In the genomic region with DNA sequence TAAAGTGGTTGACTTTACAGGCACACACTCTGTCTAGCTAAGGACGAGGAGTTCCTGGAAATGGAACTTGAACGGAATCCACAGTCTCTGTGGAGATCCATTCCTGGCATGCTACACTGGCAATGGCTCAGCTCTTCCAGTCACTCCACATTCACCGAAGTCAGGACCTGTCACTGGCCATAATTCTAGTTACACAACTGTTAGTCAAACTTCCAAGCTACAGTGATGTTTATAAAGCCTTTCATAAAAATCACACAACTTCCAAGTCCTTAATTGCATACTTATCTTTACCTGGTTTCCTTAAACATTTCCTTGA, we compare ENCODE assay signal across 17 cellular contexts. TPM values are rescaled to one million over a fixed set of nuclear protein-coding genes. Genes with fewer than 3 reads are reported as not detected.
DNase-seq lines count a peak whose midpoint lies in the region; ATAC-seq, FAIRE-seq and TF ChIP-seq lines count a peak whose summit lies in the region.
"Had no signal": no experiment of that assay in that cellular context is flagged by ENCODE, and none has a peak within 500 bp of the region (broad histone marks: within the 10 kb centered on the region; RNA-seq: fewer than 3 reads in every experiment).

No MANE protein-coding gene starts in this region.

- no TSS peak for BruUV-seq in PC-3 (replicated peaks; lab: Mats Ljungman, UMichigan)

- TF ChIP-seq CTCF in H1 (IDR thresholded peaks at IDR 0.05; ENCODE audit: control extremely low read depth in 1 of 3, insufficient read depth in 1 of 3, low read depth in 1 of 3, low read length in 3 of 3) = no peak
- TF ChIP-seq CTCF in left lung (IDR thresholded peaks at IDR 0.05) = no peak
- TF ChIP-seq CTCF in stomach (IDR thresholded peaks at IDR 0.05) = no peak
- no peak for TF ChIP-seq CTCF in PC-3 (conservative IDR thresholded peaks at IDR 0.05; ENCODE audit: low read depth, low read length)

- no peak overlapping the region for H3K14ac ChIP-seq in H1 (ENCODE audit: insufficient read length)

- WGBS in H1 (ENCODE audit: extremely low coverage in 1 of 2, insufficient coverage in 1 of 2, insufficient read length in 1 of 2, insufficient replicate concordance in 2 of 2, low coverage in 1 of 2, low lambda C conversion rate in 2 of 2, missing lambda C conversion rate in 1 of 2), 2 experiments = 91% methylated on average over 3 of the region's 3 CpGs; no CpG with 5 or more reads in 1 of the 2 experiments
- 12 to 36% (median 27%) methylated on average over 3 of the region's 3 CpGs for WGBS in stomach, 5 donors

- no peak overlapping the region for H3K4me2 ChIP-seq in H1 (ENCODE audit: insufficient read depth in 1 of 2, low read depth in 2 of 2, low read length in 2 of 2)
- no peak overlapping the region for H3K4me2 ChIP-seq in PC-3 (ENCODE audit: low read length)

- H2AFZ ChIP-seq in H1 (ENCODE audit: low read length) (no peak overlapping the region), PC-3 (ENCODE audit: low read length) (no peak overlapping the region)

- H3K56ac ChIP-seq in H1 (replicated peaks; ENCODE audit: insufficient read length, low read depth, low read length) = no peak overlapping the region

- no peak overlapping the region for H2BK5ac ChIP-seq in H1 (ENCODE audit: low read depth, low read length)

- H3K9me3 ChIP-seq in H1 (ENCODE audit: insufficient read depth in 2 of 2, low read depth in 1 of 2, low read length in 1 of 2) (no peaks in the 10 kb centered on the region), left lung (no peaks in the 10 kb centered on the region), stomach (no peaks in the 10 kb centered on the region), PC-3 (ENCODE audit: low read length) (no peaks in the 10 kb centered on the region)

- H4K8ac ChIP-seq in H1 (ENCODE audit: extremely low read depth, insufficient read depth, low read length) = no peak overlapping the region

- no peaks in the 10 kb centered on the region for H3F3A ChIP-seq in PC-3 (ENCODE audit: low read length, unreplicated experiment)

- no peak for FAIRE-seq in H1 (lab: Jason Lieb, UNC)
- FAIRE-seq: GM12891, kidney had no signal

- intact Hi-C loops in left lung (cut with DNase I) = no loop called here
- intact Hi-C loops in stomach (cut with DNase I; ENCODE audit: low total_unique reads) = no loop called here
- intact Hi-C loops in PC-3 (cut with micrococcal nuclease) = no loop called here

- H4K91ac ChIP-seq in H1 (replicated peaks; ENCODE audit: insufficient read length, low read length) = no peak overlapping the region

- H3K27ac ChIP-seq in H1 (ENCODE audit: low read depth, low read length) (no peak overlapping the region), left lung (no peak overlapping the region), stomach (peak overlapping the region in 4 of 5 donors; percentile 48 to 59 (median 55)), PC-3 (ENCODE audit: low read length) (no peak overlapping the region)
- H3K27ac ChIP-seq: HL-60 had no signal

- no peak overlapping the region for H3K4ac ChIP-seq in H1 (replicated peaks; ENCODE audit: insufficient read length, low read depth, low read length)

- peaks cover 0 to 60% of the 10 kb centered on the region in 2 experiments; a peak in 2 of 4 replicates for H3K79me2 ChIP-seq in H1 (ENCODE audit: control insufficient read depth in 1 of 2, insufficient read depth in 2 of 2, low read length in 2 of 2)
- peaks cover 8% of the 10 kb centered on the region; the same call in 1 of the 2 replicates for H3K79me2 ChIP-seq in PC-3 (ENCODE audit: low read length)

- no peak for TF ChIP-seq RAD21 in H1 (IDR thresholded peaks at IDR 0.05 in 1 of 2, conservative IDR thresholded peaks at IDR 0.05 in 1 of 2; ENCODE audit: low read depth in 2 of 2, low read length in 2 of 2)

- no peak overlapping the region for H3K23ac ChIP-seq in H1 (ENCODE audit: insufficient read length)

- H3K23me2 ChIP-seq in H1 (ENCODE audit: low read depth, low read length) = no peaks in the 10 kb centered on the region; the same call in 1 of the 2 replicates

- H2BK12ac ChIP-seq in H1 (ENCODE audit: low read depth, low read length) = no peak overlapping the region

- H3K36me3 ChIP-seq in H1 (ENCODE audit: control insufficient read depth in 2 of 4, insufficient read depth in 4 of 4, low read length in 3 of 4) (no peaks in the 10 kb centered on the region), left lung (no peaks in the 10 kb centered on the region), stomach (no peaks in the 10 kb centered on the region), PC-3 (ENCODE audit: low read depth, low read length) (no peaks in the 10 kb centered on the region)

- H3K4me3 ChIP-seq in H1 (ENCODE audit: extremely low read depth in 1 of 4, insufficient read depth in 2 of 4, low read depth in 3 of 4, low read length in 4 of 4) (no peak overlapping the region), left lung (no peak overlapping the region), stomach (no peak overlapping the region), PC-3 (ENCODE audit: low read length) (no peak overlapping the region)

- ATAC-seq in left lung (peak; percentile 82), PC-3 (no peak), GM18870 (IDR thresholded peaks at IDR 0.05; ENCODE audit: unreplicated experiment) (no peak)
- ATAC-seq: natural killer cell treated with Interleukin-12 subunit alpha and Interleukin-12 subunit beta and Interleukin-15 and Interleukin-18, amount 100 ng/mL, for 72 hours had no signal

- no peak overlapping the region for H2AK5ac ChIP-seq in H1 (ENCODE audit: low read depth, low read length)

- H3K18ac ChIP-seq in H1 (ENCODE audit: extremely low read depth, low read length) = no peak overlapping the region

- POLR2A ChIA-PET in H1 (lab: Charles Lee; ENCODE audit: partially characterized antibody) (interaction anchor here (0.7 kb wide), 1 partner anchor 15 kb away, joined by 3 read pairs; no protein-coding TSS in a partner anchor), PC-3 (lab: Charles Lee; ENCODE audit: unreplicated experiment) (no interaction called here)

- no peak overlapping the region for H2BK120ac ChIP-seq in H1 (replicated peaks; ENCODE audit: low read depth, low read length)

- no peak overlapping the region for H4K5ac ChIP-seq in H1 (ENCODE audit: insufficient read length, low read depth, low read length)

- CTCF ChIA-PET in H1 (lab: Charles Lee; ENCODE audit: partially characterized antibody) (interaction anchor here (0.7 to 1.9 kb wide), 8 partner anchors 10 to 238 kb away, joined by 3 to 4 read pairs (median 3); no protein-coding TSS in a partner anchor), PC-3 (lab: Charles Lee) (no interaction called here)

- H3K4me1 ChIP-seq in H1 (replicated peaks in 1 of 4; ENCODE audit: control insufficient read depth in 3 of 4, insufficient read depth in 4 of 4, low read length in 3 of 4) (peaks cover 0 to 5% (median 0%) of the 10 kb centered on the region in 4 experiments; a peak in 3 of 7 replicates), left lung (peaks cover 0 to 4% of the 10 kb centered on the region in 2 donors), stomach (peaks cover 0 to 22% (median 4%) of the 10 kb centered on the region in 4 donors), PC-3 (ENCODE audit: insufficient read depth, low read length) (no peaks in the 10 kb centered on the region)

- TF ChIP-seq POLR2A in H1 (IDR thresholded peaks at IDR 0.05; ENCODE audit: control extremely low read depth in 1 of 2, low read depth in 2 of 2, low read length in 2 of 2) (no peak), stomach (IDR thresholded peaks at IDR 0.05) (no peak)

- H3K9me2 ChIP-seq in PC-3 (replicated peaks; ENCODE audit: low read length) = no peaks in the 10 kb centered on the region

- H4K20me1 ChIP-seq in H1 (replicated peaks in 1 of 2; ENCODE audit: control insufficient read depth in 1 of 2, insufficient read depth in 2 of 2, low read length in 2 of 2) = peaks cover 0 to 4% of the 10 kb centered on the region in 2 experiments
- H4K20me1 ChIP-seq in PC-3 (ENCODE audit: low read length) = no peaks in the 10 kb centered on the region

- H3K27me3 ChIP-seq in H1 (replicated peaks in 1 of 4; ENCODE audit: control insufficient read depth in 3 of 4, extremely low read depth in 1 of 4, insufficient read depth in 3 of 4, low read length in 3 of 4) (no peaks in the 10 kb centered on the region), left lung (no peaks in the 10 kb centered on the region), stomach (no peaks in the 10 kb centered on the region), PC-3 (ENCODE audit: low read length) (no peaks in the 10 kb centered on the region)

- TF ChIP-seq EP300 in H1 (IDR thresholded peaks at IDR 0.05; ENCODE audit: borderline replicate concordance in 1 of 2, low read depth in 2 of 2, low read length in 2 of 2) (no peak), stomach (IDR thresholded peaks at IDR 0.05) (no peak)

- peak overlapping the region; percentile 75; the same call in 1 of the 2 replicates for H2BK15ac ChIP-seq in H1 (ENCODE audit: low read length)

- DNase-seq in GM03348 (ENCODE audit: low spot score) = peak; percentile 75
- no peak for DNase-seq in H1 (ENCODE audit: low read depth in 1 of 2, low spot score in 2 of 2)
- no peak for DNase-seq in left lung
- DNase-seq in stomach = no peak
- DNase-seq in activated CD4-positive, alpha-beta T cell treated with anti-CD3 and anti-CD28 coated beads, Interleukin-2, amount 50 U/mL, for 4 hours = no peak
- DNase-seq in PC-3 = no peak
- DNase-seq in SHP77 (lab: John Stamatoyannopoulos, UW) = no peak
- DNase-seq: activated naive CD8-positive, alpha-beta T cell treated with anti-CD3 and anti-CD28 coated beads, Interleukin-2, amount 10 ng/mL, durations not matched to agents 7 days and 5 days; cortex of kidney; DND-41; Kasumi-1; kidney; NCI-H2107 had no signal

- H3K79me1 ChIP-seq in H1 (ENCODE audit: low read depth, low read length) = peaks cover 3% of the 10 kb centered on the region; the same call in 1 of the 2 replicates

- no peak overlapping the region for H2BK20ac ChIP-seq in H1 (ENCODE audit: low read length)

- H3K9ac ChIP-seq in H1 (replicated peaks in 1 of 4; ENCODE audit: extremely low read depth in 1 of 4, low read depth in 3 of 4, low read length in 3 of 4) = no peak overlapping the region
- no peak overlapping the region for H3K9ac ChIP-seq in PC-3 (ENCODE audit: low read length)

RNA-seq across cellular contexts. Expression of gene CDC14B, which starts 15.7 kb away (rescaled TPM):
- total RNA-seq in H1 (2021; fragmentation: NEBNext Ultra II Directional; extraction: Animal tissue kit (Norgen Biotek cat#: 25700)) = 43.7 and 44.6 TPM in 2 replicates
- polyA plus RNA-seq in H1 (2011; rRNA removed) = 12.7 and 17.2 TPM in 2 replicates
- polyA plus RNA-seq in H1 (2011; cell fraction: cytosol; rRNA removed) = 16.5 TPM
- 23.6 TPM for polyA plus RNA-seq in H1 (2011; cell fraction: nucleus; rRNA removed)
- 20.9 to 29.1 TPM (median 22.0 TPM) in 4 replicates for polyA plus RNA-seq in H1 (2012, experiment 1 of 2)
- polyA plus RNA-seq in H1 (2012, experiment 2 of 2) = 3.3 TPM
- polyA plus RNA-seq in H1 (2013, experiment 1 of 2) = 26.4 TPM
- polyA plus RNA-seq in H1 (2013, experiment 2 of 2) = 26.0 TPM
- 45.3 and 63.8 TPM in 2 replicates for polyA minus RNA-seq in H1 (2011; rRNA and poly(A)+ RNA removed)
- 20.8 TPM for polyA minus RNA-seq in H1 (2011; cell fraction: cytosol; rRNA and poly(A)+ RNA removed)
- polyA minus RNA-seq in H1 (2011; cell fraction: nucleus; rRNA and poly(A)+ RNA removed) = 73.7 TPM
- 10 to 100 TPM; 10.5 to 17.1 TPM for total RNA-seq in left lung
- total RNA-seq in stomach = 10 to 100 TPM in 4 of 5 donors, 1 to 10 TPM in 1; 9.3 to 31.9 (median 17.4) TPM
- polyA plus RNA-seq in stomach = 10 to 100 TPM in 2 of 3 donors, 1 to 10 TPM in 1; 4.1 to 17.0 (median 11.1) TPM
- 10.5 and 11.4 TPM in 2 replicates for total RNA-seq in PC-3 (2014; rRNA removed)

RNA-seq across cellular contexts. Expression of gene PRXL2C, which starts 51.2 kb away (rescaled TPM):
- total RNA-seq in H1 (2021; fragmentation: NEBNext Ultra II Directional; extraction: Animal tissue kit (Norgen Biotek cat#: 25700)) = 7.3 and 8.3 TPM in 2 replicates
- polyA plus RNA-seq in H1 (2011; rRNA removed) = 1.8 and 2.8 TPM in 2 replicates
- 2.3 TPM for polyA plus RNA-seq in H1 (2011; cell fraction: cytosol; rRNA removed)
- polyA plus RNA-seq in H1 (2011; cell fraction: nucleus; rRNA removed) = 1.5 TPM
- polyA plus RNA-seq in H1 (2012, experiment 1 of 2) = 3.0 to 4.1 TPM (median 3.4 TPM) in 4 replicates
- 2.4 TPM for polyA plus RNA-seq in H1 (2012, experiment 2 of 2)
- 5.0 TPM for polyA plus RNA-seq in H1 (2013, experiment 1 of 2)
- 5.6 TPM for polyA plus RNA-seq in H1 (2013, experiment 2 of 2)
- 1.9 and 2.5 TPM in 2 replicates for polyA minus RNA-seq in H1 (2011; rRNA and poly(A)+ RNA removed)
- 4.1 TPM for polyA minus RNA-seq in H1 (2011; cell fraction: cytosol; rRNA and poly(A)+ RNA removed)
- 2.9 TPM for polyA minus RNA-seq in H1 (2011; cell fraction: nucleus; rRNA and poly(A)+ RNA removed)
- total RNA-seq in left lung = 10 to 100 TPM; 18.2 to 31.9 TPM
- total RNA-seq in stomach = 10 to 100 TPM in 3 of 5 donors, 1 to 10 TPM in 2; 6.8 to 35.0 (median 11.6) TPM
- polyA plus RNA-seq in stomach = 1 to 10 TPM; 5.6 to 6.6 (median 6.1) TPM
- 9.7 and 15.2 TPM in 2 replicates for total RNA-seq in PC-3 (2014; rRNA removed)

Comparison
In these comparisons a context has a peak if more than half of its experiments do, and no peak if none do; other contexts are left out.
1. H3K27ac ChIP-seq: peak in stomach (4 of 5); none in H1 (single experiment), left lung (0 of 2) and PC-3 (single experiment).